Comparison of ENCODE assay signal across 10 cellular contexts in genomic region chr2:237859082-237859433, GRCh38. TPM values are rescaled to one million over a fixed set of nuclear protein-coding genes. Genes with fewer than 3 reads are reported as not detected.
DNase-seq lines count a peak whose midpoint lies in the region; ATAC-seq and TF ChIP-seq lines count a peak whose summit lies in the region.
"Had no signal": no experiment of that assay in that cellular context is flagged by ENCODE, and none has a peak within 500 bp of the region (broad histone marks: within the 10 kb centered on the region; RNA-seq: fewer than 3 reads in every experiment).

No MANE protein-coding gene starts in this region.

- no peak for TF ChIP-seq POLR2A in vagina (IDR thresholded peaks at IDR 0.05)

- H3K9me3 ChIP-seq in heart right ventricle, result no peaks in the 10 kb centered on the region
- H3K9me3 ChIP-seq in muscle layer of duodenum (ENCODE audit: control insufficient read depth in 1 of 2, low read length in 2 of 2), result no peaks in the 10 kb centered on the region
- H3K9me3 ChIP-seq in vagina, result no peaks in the 10 kb centered on the region
- H3K9me3 ChIP-seq: SJSA1 had no signal

- H3K27me3 ChIP-seq in heart right ventricle (peaks cover 0 to 50% (median 31%) of the 10 kb centered on the region in 7 donors), muscle layer of duodenum (ENCODE audit: low read depth, low read length) (no peaks in the 10 kb centered on the region), vagina (no peaks in the 10 kb centered on the region)
- H3K27me3 ChIP-seq: SJSA1 had no signal

- WGBS in heart right ventricle, 2 donors, result 45 to 46% methylated on average over 15 of the region's 15 CpGs

- intact Hi-C loops in heart right ventricle (cut with DNase I) (loop anchor here in 8 of 10 donors (2.0 to 10.0 kb wide), 12 partner anchors 96 to 406 kb away; partner anchors contain the start of genes KLHL30 (in 3 of the 8), UBE2F (in 2 of the 8) and SCLY (in 1 of the 8)), cardiac septum (cut with DNase I) (loop anchor here (2.0 to 5.0 kb wide), 4 partner anchors 108 to 403 kb away; partner anchors contain the start of genes SCLY and UBE2F), vagina (cut with DNase I) (loop anchor here (2.0 kb wide), 1 partner anchor 64 kb away; no protein-coding TSS in a partner anchor)

- ATAC-seq in heart right ventricle, result peak in 1 of 8 donors; percentile 23
- no peak for ATAC-seq in HG03342 (IDR thresholded peaks at IDR 0.05; ENCODE audit: unreplicated experiment)
- no peak for ATAC-seq in HG02973 (IDR thresholded peaks at IDR 0.05; ENCODE audit: unreplicated experiment)

- no peak for TF ChIP-seq CTCF in heart right ventricle (IDR thresholded peaks at IDR 0.05)
- no peak for TF ChIP-seq CTCF in vagina (IDR thresholded peaks at IDR 0.05)

- peak overlapping the region in 9 of 10 donors; percentile 21 to 66 (median 55) for H3K4me3 ChIP-seq in heart right ventricle
- peak overlapping the region; percentile 42 to 64 for H3K4me3 ChIP-seq in muscle layer of duodenum (ENCODE audit: low read depth in 1 of 2, low read length in 2 of 2)
- peak overlapping the region; percentile 57 to 68 for H3K4me3 ChIP-seq in vagina
- H3K4me3 ChIP-seq: K562 had no signal

- no peak for DNase-seq in heart right ventricle
- DNase-seq in cardiac septum (ENCODE audit: low spot score), result no peak
- DNase-seq in vagina (ENCODE audit: extremely low spot score in 2 of 2), result no peak
- no peak for DNase-seq in NAMALWA (ENCODE audit: low spot score)

- no peaks in the 10 kb centered on the region for H3K36me3 ChIP-seq in heart right ventricle
- H3K36me3 ChIP-seq in muscle layer of duodenum (ENCODE audit: control insufficient read depth in 1 of 2, insufficient read depth in 2 of 2, low read length in 2 of 2), result no peaks in the 10 kb centered on the region
- no peaks in the 10 kb centered on the region for H3K36me3 ChIP-seq in vagina
- H3K36me3 ChIP-seq: SJSA1 had no signal

- peaks cover 0 to 38% (median 8%) of the 10 kb centered on the region in 9 donors for H3K4me1 ChIP-seq in heart right ventricle
- peaks cover 7 to 21% of the 10 kb centered on the region in 2 donors for H3K4me1 ChIP-seq in muscle layer of duodenum (ENCODE audit: control insufficient read depth in 1 of 2, insufficient read depth in 2 of 2, low read length in 2 of 2)
- peaks cover 23% of the 10 kb centered on the region for H3K4me1 ChIP-seq in vagina

- H3K27ac ChIP-seq in heart right ventricle (peak overlapping the region; percentile 81 to 94 (median 88)), cingulate gyrus (ENCODE audit: low read depth, low read length) (peak overlapping the region; percentile 47), muscle layer of duodenum (ENCODE audit: low read length) (no peak overlapping the region), vagina (peak overlapping the region; percentile 87)
- H3K27ac ChIP-seq: SJSA1 had no signal

RNA-seq across cellular contexts. Expression of gene RAMP1, which starts 0.4 kb away (rescaled TPM):
- total RNA-seq in heart right ventricle, result 100 to 1,000 TPM in 8 of 10 donors, 10 to 100 TPM in 2; 52.7 to 428 (median 162) TPM
- 1,000 to 10,000 TPM in 1 of 2 donors, 100 to 1,000 TPM in 1; 288 to 1,549 TPM for polyA plus RNA-seq in heart right ventricle
- total RNA-seq in cardiac septum, result 253 TPM
- total RNA-seq in vagina, result 120 TPM
